ENCODE assay signal across 12 cellular contexts in genomic region chr6:31711233-31711632, GRCh38. TPM values are rescaled to one million over a fixed set of nuclear protein-coding genes. Genes with fewer than 3 reads are reported as not detected.
DNase-seq lines count a peak whose midpoint lies in the region; ATAC-seq and TF ChIP-seq lines count a peak whose summit lies in the region.
"Had no signal": no experiment of that assay in that cellular context is flagged by ENCODE, and none has a peak within 500 bp of the region (broad histone marks: within the 10 kb centered on the region; RNA-seq: fewer than 3 reads in every experiment).

No MANE protein-coding gene starts in this region.

- H3K9me3 Mint-ChIP-seq in activated naive CD8-positive, alpha-beta T cell treated with anti-CD3 and anti-CD28 coated beads for 36 hours = no peaks in the 10 kb centered on the region
- no peaks in the 10 kb centered on the region for H3K9me3 Mint-ChIP-seq in activated naive CD8-positive, alpha-beta T cell treated with anti-CD3 and anti-CD28 coated beads, Interleukin-2, amount 50 U/mL, for 24 hours
- no peaks in the 10 kb centered on the region for H3K9me3 Mint-ChIP-seq in stimulated activated memory B cell treated with anti-CD40 and anti-IgM and Interleukin-4, amounts not matched to agents 10 μg/mL and 1 μg/mL and 100 μg/mL, for 72 hours
- H3K9me3 Mint-ChIP-seq: memory B cell had no signal

- H3K4me1 Mint-ChIP-seq in activated naive CD8-positive, alpha-beta T cell treated with anti-CD3 and anti-CD28 coated beads for 36 hours = peaks cover 12% of the 10 kb centered on the region
- H3K4me1 Mint-ChIP-seq in activated naive CD8-positive, alpha-beta T cell treated with anti-CD3 and anti-CD28 coated beads, Interleukin-2, amount 50 U/mL, for 24 hours = peaks cover 10% of the 10 kb centered on the region
- peaks cover 23% of the 10 kb centered on the region for H3K4me1 Mint-ChIP-seq in stimulated activated memory B cell treated with anti-CD40 and anti-IgM and Interleukin-4, amounts not matched to agents 10 μg/mL and 1 μg/mL and 100 μg/mL, for 72 hours

- no peak for ATAC-seq in activated naive CD8-positive, alpha-beta T cell treated with anti-CD3 and anti-CD28 coated beads, Interleukin-2, amount 50 U/mL, for 24 hours
- ATAC-seq in stimulated activated memory B cell treated with anti-CD40 and anti-IgM and Interleukin-4, amounts not matched to agents 10 μg/mL and 1 μg/mL and 100 μg/mL, for 72 hours = no peak
- no peak for ATAC-seq in GM19324 (IDR thresholded peaks at IDR 0.05; ENCODE audit: low FRiP score, unreplicated experiment)

- H3K4me3 Mint-ChIP-seq in activated naive CD8-positive, alpha-beta T cell treated with anti-CD3 and anti-CD28 coated beads for 36 hours = peak overlapping the region; percentile 1
- H3K4me3 Mint-ChIP-seq in activated naive CD8-positive, alpha-beta T cell treated with anti-CD3 and anti-CD28 coated beads, Interleukin-2, amount 50 U/mL, for 24 hours = no peak overlapping the region
- H3K4me3 Mint-ChIP-seq in stimulated activated memory B cell treated with anti-CD40 and anti-IgM and Interleukin-4, amounts not matched to agents 10 μg/mL and 1 μg/mL and 100 μg/mL, for 72 hours = no peak overlapping the region

- no peak overlapping the region for H3K27ac Mint-ChIP-seq in activated naive CD8-positive, alpha-beta T cell treated with anti-CD3 and anti-CD28 coated beads for 36 hours
- H3K27ac Mint-ChIP-seq in activated naive CD8-positive, alpha-beta T cell treated with anti-CD3 and anti-CD28 coated beads, Interleukin-2, amount 50 U/mL, for 24 hours = no peak overlapping the region
- H3K27ac Mint-ChIP-seq in stimulated activated memory B cell treated with anti-CD40 and anti-IgM and Interleukin-4, amounts not matched to agents 10 μg/mL and 1 μg/mL and 100 μg/mL, for 72 hours = peak overlapping the region; percentile 56
- H3K27ac Mint-ChIP-seq: memory B cell had no signal

- no peak for DNase-seq in activated naive CD8-positive, alpha-beta T cell treated with anti-CD3 and anti-CD28 coated beads for 36 hours
- DNase-seq in activated naive CD8-positive, alpha-beta T cell treated with anti-CD3 and anti-CD28 coated beads, Interleukin-2, amount 50 U/mL, for 24 hours = no peak
- DNase-seq in OCI-M2 (lab: John Stamatoyannopoulos, UW; ENCODE audit: unreplicated experiment) = peak; percentile 80
- DNase-seq in erythroblast (lab: John Stamatoyannopoulos, UW) = peak; percentile 45 to 57
- DNase-seq in activated T-cell treated with anti-CD3 and anti-CD28 coated beads, Interleukin-2, amount 50 U/mL, for 48 hours = no peak
- no peak for DNase-seq in NK-92 treated with Interleukin-12 subunit alpha and Interleukin-12 subunit beta, amount 100 ng/mL, for 24 hours (lab: John Stamatoyannopoulos, UW)
- DNase-seq: T1000 had no signal

- TF ChIP-seq POLR2A in erythroblast (IDR thresholded peaks at IDR 0.05; ENCODE audit: low read length) = peak; percentile 50

- no peaks in the 10 kb centered on the region for H3K27me3 Mint-ChIP-seq in activated naive CD8-positive, alpha-beta T cell treated with anti-CD3 and anti-CD28 coated beads for 36 hours
- no peaks in the 10 kb centered on the region for H3K27me3 Mint-ChIP-seq in activated naive CD8-positive, alpha-beta T cell treated with anti-CD3 and anti-CD28 coated beads, Interleukin-2, amount 50 U/mL, for 24 hours
- no peaks in the 10 kb centered on the region for H3K27me3 Mint-ChIP-seq in stimulated activated memory B cell treated with anti-CD40 and anti-IgM and Interleukin-4, amounts not matched to agents 10 μg/mL and 1 μg/mL and 100 μg/mL, for 72 hours
- H3K27me3 Mint-ChIP-seq: memory B cell had no signal

- H3K36me3 Mint-ChIP-seq in activated naive CD8-positive, alpha-beta T cell treated with anti-CD3 and anti-CD28 coated beads for 36 hours = no peaks in the 10 kb centered on the region
- H3K36me3 Mint-ChIP-seq in activated naive CD8-positive, alpha-beta T cell treated with anti-CD3 and anti-CD28 coated beads, Interleukin-2, amount 50 U/mL, for 24 hours (ENCODE audit: low read depth) = no peaks in the 10 kb centered on the region
- no peaks in the 10 kb centered on the region for H3K36me3 Mint-ChIP-seq in stimulated activated memory B cell treated with anti-CD40 and anti-IgM and Interleukin-4, amounts not matched to agents 10 μg/mL and 1 μg/mL and 100 μg/mL, for 72 hours
- H3K36me3 Mint-ChIP-seq: memory B cell had no signal

RNA-seq across cellular contexts. Expression of gene LY6G6D, which starts 3.9 kb away (rescaled TPM):
- total RNA-seq in activated naive CD8-positive, alpha-beta T cell treated with anti-CD3 and anti-CD28 coated beads for 36 hours = not detected
- total RNA-seq: LHCN-M2, posterior vena cava had no signal

RNA-seq across cellular contexts. Expression of gene LY6G6F, which starts 4.6 kb away (rescaled TPM):
- not detected for total RNA-seq in activated naive CD8-positive, alpha-beta T cell treated with anti-CD3 and anti-CD28 coated beads for 36 hours
- total RNA-seq: LHCN-M2, posterior vena cava had no signal

RNA-seq across cellular contexts. Expression of gene ABHD16A, which starts 8.1 kb away (rescaled TPM):
- total RNA-seq in activated naive CD8-positive, alpha-beta T cell treated with anti-CD3 and anti-CD28 coated beads for 36 hours = 10 to 100 TPM; 33.3 to 35.8 TPM

RNA-seq across cellular contexts. Expression of gene LY6G6C, which starts 10.3 kb away (rescaled TPM):
- total RNA-seq in activated naive CD8-positive, alpha-beta T cell treated with anti-CD3 and anti-CD28 coated beads for 36 hours = not detected
- total RNA-seq: LHCN-M2, posterior vena cava had no signal

RNA-seq across cellular contexts. Expression of gene MPIG6B, which starts 11.9 kb away (rescaled TPM):
- total RNA-seq in activated naive CD8-positive, alpha-beta T cell treated with anti-CD3 and anti-CD28 coated beads for 36 hours = under 1 TPM; 0.16 to 0.56 TPM
- total RNA-seq: LHCN-M2 had no signal

Comparison
In these comparisons a context has a peak if more than half of its experiments do, and no peak if none do; other contexts are left out.
1. DNase-seq: peak in OCI-M2 (single experiment) and erythroblast (2 of 2); none in activated naive CD8-positive, alpha-beta T cell treated with anti-CD3 and anti-CD28 coated beads for 36 hours (single experiment), activated naive CD8-positive, alpha-beta T cell treated with anti-CD3 and anti-CD28 coated beads, Interleukin-2, amount 50 U/mL, for 24 hours (single experiment), activated T-cell treated with anti-CD3 and anti-CD28 coated beads, Interleukin-2, amount 50 U/mL, for 48 hours (0 of 2) and NK-92 treated with Interleukin-12 subunit alpha and Interleukin-12 subunit beta, amount 100 ng/mL, for 24 hours (single experiment).